In genomic region chr16:69890114-69890890, GRCh38 we compare ENCODE assay signal across 8 cellular contexts.
DNase-seq lines count a peak whose midpoint lies in the region; ATAC-seq and TF ChIP-seq lines count a peak whose summit lies in the region.

No MANE protein-coding gene starts in this region.

- no peak overlapping the region for H3K27ac Mint-ChIP-seq in activated T-helper 1 cell treated with anti-CD3 and anti-CD28 coated beads, Interleukin-12 subunit alpha, Interleukin-12 subunit beta, Interleukin-2, Interleukin-4 antibody, amounts not matched to agents 30 ng/mL and 10 ng/mL and 1 ng/mL, durations not matched to agents 14 hours and 24 hours and 36 hours

- H3K9ac ChIP-seq in colonic mucosa (ENCODE audit: low read depth in 2 of 2, low read length in 2 of 2) (peak overlapping the region; percentile 1 to 16), stomach smooth muscle (ENCODE audit: low read length in 2 of 2) (peak overlapping the region; percentile 64 to 71)

- H3K9me3 Mint-ChIP-seq in activated T-helper 1 cell treated with anti-CD3 and anti-CD28 coated beads, Interleukin-12 subunit alpha, Interleukin-12 subunit beta, Interleukin-2, Interleukin-4 antibody, amounts not matched to agents 30 ng/mL and 10 ng/mL and 1 ng/mL, durations not matched to agents 14 hours and 24 hours and 36 hours, result no peaks in the 10 kb centered on the region

- no peaks in the 10 kb centered on the region for H3K4me1 Mint-ChIP-seq in activated T-helper 1 cell treated with anti-CD3 and anti-CD28 coated beads, Interleukin-12 subunit alpha, Interleukin-12 subunit beta, Interleukin-2, Interleukin-4 antibody, amounts not matched to agents 30 ng/mL and 10 ng/mL and 1 ng/mL, durations not matched to agents 14 hours and 24 hours and 36 hours (ENCODE audit: low read depth)

- ATAC-seq in HG02678 (IDR thresholded peaks at IDR 0.05; ENCODE audit: unreplicated experiment) (no peak), GM21528 (IDR thresholded peaks at IDR 0.05; ENCODE audit: low FRiP score, unreplicated experiment) (no peak)

- peaks cover 25% of the 10 kb centered on the region for H3K36me3 Mint-ChIP-seq in activated T-helper 1 cell treated with anti-CD3 and anti-CD28 coated beads, Interleukin-12 subunit alpha, Interleukin-12 subunit beta, Interleukin-2, Interleukin-4 antibody, amounts not matched to agents 30 ng/mL and 10 ng/mL and 1 ng/mL, durations not matched to agents 14 hours and 24 hours and 36 hours (ENCODE audit: low read depth)

- no peaks in the 10 kb centered on the region for H3K9me3 ChIP-seq in colonic mucosa
- H3K9me3 ChIP-seq in stomach smooth muscle (ENCODE audit: control insufficient read depth in 2 of 2, low read length in 2 of 2), result no peaks in the 10 kb centered on the region

- no peaks in the 10 kb centered on the region for H3K27me3 Mint-ChIP-seq in activated T-helper 1 cell treated with anti-CD3 and anti-CD28 coated beads, Interleukin-12 subunit alpha, Interleukin-12 subunit beta, Interleukin-2, Interleukin-4 antibody, amounts not matched to agents 30 ng/mL and 10 ng/mL and 1 ng/mL, durations not matched to agents 14 hours and 24 hours and 36 hours (ENCODE audit: insufficient read depth)

- H3K27me3 ChIP-seq in colonic mucosa (no peaks in the 10 kb centered on the region), layer of hippocampus (ENCODE audit: control insufficient read depth, insufficient read depth, low read length) (no peaks in the 10 kb centered on the region), stomach smooth muscle (ENCODE audit: control insufficient read depth in 1 of 2, insufficient read depth in 2 of 2, low read length in 2 of 2) (no peaks in the 10 kb centered on the region)

- intact Hi-C loops in colonic mucosa (cut with DNase I), result no loop called here
- intact Hi-C loops in activated T-helper 1 cell treated with anti-CD3 and anti-CD28 coated beads, Interleukin-12 subunit alpha, Interleukin-12 subunit beta, Interleukin-2, Interleukin-4 antibody, amounts not matched to agents 30 ng/mL and 10 ng/mL and 1 ng/mL, durations not matched to agents 14 hours and 24 hours and 36 hours (cut with micrococcal nuclease), result no loop called here

- H3K4me1 ChIP-seq in colonic mucosa, result no peaks in the 10 kb centered on the region
- peaks cover 18% of the 10 kb centered on the region for H3K4me1 ChIP-seq in stomach smooth muscle (ENCODE audit: control insufficient read depth, insufficient read depth, low read length)

- TF ChIP-seq CTCF in colonic mucosa (IDR thresholded peaks at IDR 0.05), result no peak

- DNase-seq in NCI-H2107 (lab: John Stamatoyannopoulos, UW), result peak; percentile 84
- DNase-seq in colonic mucosa, result peak; percentile 62
- no peak for DNase-seq in activated naive CD4-positive, alpha-beta T cell (lab: John Stamatoyannopoulos, UW)
- no peak for DNase-seq in activated T-helper 1 cell treated with anti-CD3 and anti-CD28 coated beads, Interleukin-12 subunit alpha, Interleukin-12 subunit beta, Interleukin-2, Interleukin-4 antibody, amounts not matched to agents 30 ng/mL and 10 ng/mL and 1 ng/mL, durations not matched to agents 14 hours and 24 hours and 36 hours (ENCODE audit: low spot score)

- H3K4me3 ChIP-seq in colonic mucosa (no peak overlapping the region), stomach smooth muscle (ENCODE audit: low read length in 2 of 2) (peak overlapping the region; percentile 50 to 58)

- H3K27ac ChIP-seq in colonic mucosa (peak overlapping the region; percentile 61), layer of hippocampus (ENCODE audit: low read depth, low read length) (peak overlapping the region; percentile 97), stomach smooth muscle (ENCODE audit: low read length) (peak overlapping the region; percentile 89)

- H3K4me3 Mint-ChIP-seq in activated T-helper 1 cell treated with anti-CD3 and anti-CD28 coated beads, Interleukin-12 subunit alpha, Interleukin-12 subunit beta, Interleukin-2, Interleukin-4 antibody, amounts not matched to agents 30 ng/mL and 10 ng/mL and 1 ng/mL, durations not matched to agents 14 hours and 24 hours and 36 hours, result no peak overlapping the region

- no peaks in the 10 kb centered on the region for H3K36me3 ChIP-seq in colonic mucosa
- peaks cover 0 to 9% of the 10 kb centered on the region in 2 donors for H3K36me3 ChIP-seq in stomach smooth muscle (ENCODE audit: control insufficient read depth in 2 of 2, insufficient read depth in 2 of 2, low read length in 2 of 2)

Comparison
In these comparisons a context has a peak if more than half of its experiments do, and no peak if none do; other contexts are left out.
1. DNase-seq: peak in NCI-H2107 (single experiment) and colonic mucosa (single experiment); none in activated naive CD4-positive, alpha-beta T cell (0 of 4) and activated T-helper 1 cell treated with anti-CD3 and anti-CD28 coated beads, Interleukin-12 subunit alpha, Interleukin-12 subunit beta, Interleukin-2, Interleukin-4 antibody, amounts not matched to agents 30 ng/mL and 10 ng/mL and 1 ng/mL, durations not matched to agents 14 hours and 24 hours and 36 hours (single experiment).
2. Peak in every context shown above with its lines, with median percentiles within 50 percentile points of each other: H3K27ac ChIP-seq.